ENCODE assay signal across 8 cellular contexts in the genomic region with DNA sequence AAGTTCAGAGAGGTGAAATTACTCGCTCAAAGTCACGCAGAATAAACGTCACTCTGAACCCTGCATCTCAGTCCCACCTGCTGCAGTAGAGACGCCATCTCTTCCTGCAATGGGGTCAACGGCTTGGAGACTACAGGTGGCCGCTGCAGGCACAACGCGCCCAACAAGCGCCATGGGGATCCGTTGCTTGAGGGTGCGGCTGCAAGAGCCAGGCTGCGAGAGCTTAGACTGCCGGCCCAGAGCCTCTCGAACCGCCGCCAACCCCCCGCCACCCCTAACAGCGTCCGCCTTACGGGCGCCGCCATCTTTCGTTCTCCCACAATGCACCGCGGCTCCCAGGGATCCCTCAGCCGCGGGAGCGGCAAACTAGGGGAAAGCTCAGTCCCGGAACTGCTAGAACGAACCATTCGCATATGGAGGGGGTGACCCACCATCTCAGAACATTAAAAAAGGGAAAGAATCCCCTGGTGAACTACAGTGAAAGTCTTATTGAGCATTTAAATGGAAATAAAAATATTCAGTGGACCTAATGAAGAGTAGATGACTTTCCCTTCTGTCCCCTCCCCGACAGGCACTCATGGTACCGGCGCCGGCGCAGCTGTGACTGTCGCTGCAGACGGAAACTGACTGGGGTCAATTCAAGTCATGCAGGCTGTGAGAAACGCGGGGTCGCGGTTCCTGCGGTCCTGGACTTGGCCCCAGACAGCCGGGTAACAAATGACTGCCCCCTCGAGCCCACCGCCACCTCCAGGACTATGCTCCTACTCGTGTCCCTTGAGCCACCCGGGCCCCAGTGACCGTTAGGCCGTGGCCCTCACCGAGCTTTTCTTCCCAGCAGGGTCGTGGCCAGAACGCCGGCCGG. TPM values are rescaled to one million over a fixed set of nuclear protein-coding genes. Genes with fewer than 3 reads are reported as not detected.
DNase-seq lines count a peak whose midpoint lies in the region; ATAC-seq and TF ChIP-seq lines count a peak whose summit lies in the region.

A gene (minus strand): TSS at position 316 of the 862 bp plus-strand sequence. CDS start 11 bp downstream, at position 305.
A gene (plus strand): TSS at position 636 of the 862 bp plus-strand sequence. CDS start 10 bp downstream, at position 646.

- peaks cover 20% of the 10 kb centered on the region for H3K4me1 Mint-ChIP-seq in brain

- peak; percentile 78 for DNase-seq in A172 (ENCODE audit: low spot score)
- DNase-seq in NCI-H2107 treated with DMSO at 0.1 percent for 48 hours (lab: John Stamatoyannopoulos, UW; ENCODE audit: unreplicated experiment), result peak; percentile 81
- DNase-seq in UCSD-AML1 (lab: John Stamatoyannopoulos, UW; ENCODE audit: unreplicated experiment), result peak; percentile 86
- peak; percentile 49 for DNase-seq in skeletal muscle cell (ENCODE audit: low read depth)

- H3K36me3 Mint-ChIP-seq in brain, result peaks cover 33% of the 10 kb centered on the region

- H3K4me3 Mint-ChIP-seq in brain, result peak within 1 kb of the TSS in 3 of 5 experiments; percentile 94 to 98 (median 97)

- ATAC-seq in GM18858 (IDR thresholded peaks at IDR 0.05; ENCODE audit: unreplicated experiment) (peak; percentile 76), HG03066 (IDR thresholded peaks at IDR 0.05; ENCODE audit: low read depth, unreplicated experiment) (peak; percentile 91)

- peaks cover 7% of the 10 kb centered on the region for H3K27me3 Mint-ChIP-seq in brain

- H3K4me3 ChIP-seq in iPS-11a (ENCODE audit: low read depth, low read length) (peak within 1 kb of the TSS; percentile 98), skeletal muscle cell (ENCODE audit: low read depth, low read length) (peak within 1 kb of the TSS; percentile 91)

- no peak for TF ChIP-seq CTCF in brain (conservative IDR thresholded peaks at IDR 0.05)

- no peaks in the 10 kb centered on the region for H3K9me3 Mint-ChIP-seq in brain

- peak within 1 kb of the TSS in 4 of 5 experiments; percentile 99 to 100 (median 100) for H3K27ac Mint-ChIP-seq in brain

RNA-seq across cellular contexts. Expression of the first gene that starts in this region (rescaled TPM):
- 29.9 and 38.4 TPM in 2 replicates for total RNA-seq in A172 (2014; rRNA removed; shearing (Covaris generic))
- polyA plus RNA-seq in brain (ENCODE audit: insufficient read depth, low read depth, low replicate concordance), result 21.8 TPM

RNA-seq across cellular contexts. Expression of the second gene that starts in this region (rescaled TPM):
- total RNA-seq in A172 (2014; rRNA removed; shearing (Covaris generic)), result 51.1 and 106 TPM in 2 replicates
- 68.4 TPM for polyA plus RNA-seq in brain (ENCODE audit: insufficient read depth, low read depth, low replicate concordance)

Comparison
In these comparisons a context has a peak if more than half of its experiments do, and no peak if none do; other contexts are left out.
1. Peak in every context shown above with its lines: DNase-seq, ATAC-seq and H3K4me3 ChIP-seq.